17 cellular contexts compared by ENCODE assay signal in the genomic region with DNA sequence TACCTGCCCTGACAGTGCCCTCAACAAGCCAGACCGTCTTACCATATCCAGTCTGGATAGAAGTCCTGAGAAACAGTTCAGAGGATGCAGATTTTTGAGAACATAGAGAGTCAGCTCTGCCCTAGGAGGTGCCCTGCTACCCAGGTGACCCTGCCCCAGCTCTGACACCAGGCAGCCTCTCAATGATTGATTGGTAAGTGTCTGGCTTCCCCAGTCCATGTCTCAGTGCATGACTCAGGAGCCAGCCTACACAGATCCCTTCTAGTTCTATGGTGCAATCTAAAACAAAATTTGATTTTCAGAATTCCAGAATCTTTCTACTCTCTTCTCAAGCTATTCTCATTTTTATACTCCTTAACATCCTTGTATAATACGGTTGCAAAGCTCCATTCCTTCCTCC.
DNase-seq lines count a peak whose midpoint lies in the region; ATAC-seq and TF ChIP-seq lines count a peak whose summit lies in the region.
"Had no signal": no experiment of that assay in that cellular context is flagged by ENCODE, and none has a peak within 500 bp of the region (broad histone marks: within the 10 kb centered on the region; RNA-seq: fewer than 3 reads in every experiment).

No MANE protein-coding gene starts in this region.

- BruUV-seq in MCF 10A (replicated peaks; lab: Mats Ljungman, UMichigan) (no TSS peak), PC-3 (replicated peaks; lab: Mats Ljungman, UMichigan) (no TSS peak)

- no peak overlapping the region for H3K9ac ChIP-seq in PC-3 (ENCODE audit: low read length)
- H3K9ac ChIP-seq: BLaER1, GM23248 had no signal

- H3K27me3 Mint-ChIP-seq in MCF 10A (ENCODE audit: insufficient read depth, unreplicated experiment) = no peaks in the 10 kb centered on the region

- H3K4me1 ChIP-seq in breast epithelium = no peaks in the 10 kb centered on the region
- peaks cover 17% of the 10 kb centered on the region for H3K4me1 ChIP-seq in psoas muscle
- H3K4me1 ChIP-seq in PC-3 (ENCODE audit: insufficient read depth, low read length) = no peaks in the 10 kb centered on the region
- H3K4me1 ChIP-seq: HAP-1 had no signal

- H3K36me3 ChIP-seq in breast epithelium (no peaks in the 10 kb centered on the region), psoas muscle (ENCODE audit: insufficient read depth in 1 of 2, low read depth in 1 of 2) (no peaks in the 10 kb centered on the region), PC-3 (ENCODE audit: low read depth, low read length) (no peaks in the 10 kb centered on the region)
- H3K36me3 ChIP-seq: BLaER1, HAP-1 had no signal

- H3K27ac ChIP-seq in breast epithelium (no peak overlapping the region), psoas muscle (no peak overlapping the region), PC-3 (ENCODE audit: low read length) (no peak overlapping the region)
- H3K27ac ChIP-seq: 22Rv1, BLaER1, GM23248, HL-60 had no signal

- no peak overlapping the region for H3K4me3 Mint-ChIP-seq in MCF 10A (ENCODE audit: unreplicated experiment)
- H3K4me3 Mint-ChIP-seq: CD14-positive monocyte; CD4-positive, alpha-beta memory T cell had no signal

- intact Hi-C loops in MCF 10A (cut with micrococcal nuclease) = no loop called here
- intact Hi-C loops in breast epithelium (cut with DNase I; ENCODE audit: low total_unique reads) = no loop called here
- intact Hi-C loops in psoas muscle (cut with DNase I) = no loop called here
- intact Hi-C loops in PC-3 (cut with micrococcal nuclease) = no loop called here

- peak in 3 of 4 donors; percentile 72 to 83 (median 78) for ATAC-seq in psoas muscle
- ATAC-seq in PC-3 = no peak
- no peak for ATAC-seq in HG03196 (IDR thresholded peaks at IDR 0.05; ENCODE audit: unreplicated experiment)

- H3K9me3 ChIP-seq in breast epithelium (peaks cover 0 to 8% of the 10 kb centered on the region in 2 donors), psoas muscle (no peaks in the 10 kb centered on the region), PC-3 (ENCODE audit: low read length) (no peaks in the 10 kb centered on the region)

- POLR2A ChIA-PET in MCF 10A (lab: Yijun Ruan, JAX) (no interaction called here), PC-3 (lab: Charles Lee; ENCODE audit: unreplicated experiment) (no interaction called here)

- H3K9me3 Mint-ChIP-seq in MCF 10A (ENCODE audit: unreplicated experiment) = no peaks in the 10 kb centered on the region

- DNase-seq in MCF 10A (ENCODE audit: unreplicated experiment) (peak; percentile 13), breast epithelium (ENCODE audit: low spot score in 2 of 2) (no peak), fibroblast of mammary gland (ENCODE audit: low read depth) (peak; percentile 53), psoas muscle (no peak), PC-3 (no peak)
- no peak for DNase-seq in stimulated activated CD4-positive, alpha-beta T cell treated with anti-CD3 and anti-CD28 coated beads, Interleukin-2, amount 100 ng/mL, for 24 hours
- DNase-seq: CD4-positive, alpha-beta memory T cell; DMS153; DMS79; GDM1; GM23248 had no signal

- no peaks in the 10 kb centered on the region for H4K20me1 ChIP-seq in PC-3 (ENCODE audit: low read length)
- H4K20me1 ChIP-seq: BLaER1 had no signal

- no peak for TF ChIP-seq POLR2A in breast epithelium (IDR thresholded peaks at IDR 0.05)

- H3K27ac Mint-ChIP-seq in MCF 10A (ENCODE audit: low read depth, unreplicated experiment) = no peak overlapping the region
- H3K27ac Mint-ChIP-seq: CD14-positive monocyte; CD4-positive, alpha-beta memory T cell had no signal

- no peaks in the 10 kb centered on the region for H3K4me1 Mint-ChIP-seq in MCF 10A (ENCODE audit: insufficient read depth, unreplicated experiment)
- H3K4me1 Mint-ChIP-seq: CD4-positive, alpha-beta memory T cell had no signal

- no peaks in the 10 kb centered on the region for H3K36me3 Mint-ChIP-seq in MCF 10A (ENCODE audit: insufficient read depth, unreplicated experiment)
- H3K36me3 Mint-ChIP-seq: CD14-positive monocyte; CD4-positive, alpha-beta memory T cell had no signal

- no peaks in the 10 kb centered on the region for H3F3A ChIP-seq in PC-3 (ENCODE audit: low read length, unreplicated experiment)

- no peak overlapping the region for H2AFZ ChIP-seq in PC-3 (ENCODE audit: low read length)
- H2AFZ ChIP-seq: GM23248 had no signal

- CTCF ChIA-PET in MCF 10A (lab: Yijun Ruan, JAX) (interaction anchor here (1.1 kb wide), 1 partner anchor 67 kb away, joined by 3 read pairs; no protein-coding TSS in a partner anchor), PC-3 (lab: Charles Lee) (no interaction called here)

- H3K27me3 ChIP-seq in breast epithelium = no peaks in the 10 kb centered on the region
- no peaks in the 10 kb centered on the region for H3K27me3 ChIP-seq in psoas muscle (ENCODE audit: insufficient read depth in 3 of 3, low read length in 2 of 3)
- peaks cover 11% of the 10 kb centered on the region; the same call in 1 of the 2 replicates for H3K27me3 ChIP-seq in PC-3 (ENCODE audit: low read length)
- H3K27me3 ChIP-seq: BLaER1 had no signal

- H3K79me2 ChIP-seq in PC-3 (ENCODE audit: low read length) = no peaks in the 10 kb centered on the region

- H3K4me3 ChIP-seq in breast epithelium (no peak overlapping the region), fibroblast of mammary gland (ENCODE audit: control insufficient read depth, low read depth, low read length) (no peak overlapping the region), psoas muscle (no peak overlapping the region), PC-3 (ENCODE audit: low read length) (no peak overlapping the region)
- H3K4me3 ChIP-seq: BLaER1, GM23248, HAP-1 had no signal

- H3K9me2 ChIP-seq in PC-3 (replicated peaks; ENCODE audit: low read length) = no peaks in the 10 kb centered on the region

- H3K4me2 ChIP-seq in PC-3 (ENCODE audit: low read length) = no peak overlapping the region
- H3K4me2 ChIP-seq: BLaER1 had no signal

- TF ChIP-seq CTCF in MCF 10A (IDR thresholded peaks at IDR 0.05; ENCODE audit: unreplicated experiment) (no peak), breast epithelium (IDR thresholded peaks at IDR 0.05) (no peak), fibroblast of mammary gland (conservative IDR thresholded peaks at IDR 0.05; ENCODE audit: control insufficient read depth, insufficient read depth, low read depth, low read length) (no peak), psoas muscle (IDR thresholded peaks at IDR 0.05) (no peak), PC-3 (conservative IDR thresholded peaks at IDR 0.05; ENCODE audit: low read depth, low read length) (no peak)

- WGBS in psoas muscle, 3 donors = 87 to 90% (median 88%) methylated on average over 2 of the region's 2 CpGs

Comparison
In these comparisons a context has a peak if more than half of its experiments do, and no peak if none do; other contexts are left out.
1. DNase-seq: peak in MCF 10A (single experiment) and fibroblast of mammary gland (single experiment); none in breast epithelium (0 of 2), psoas muscle (0 of 2), PC-3 (single experiment) and stimulated activated CD4-positive, alpha-beta T cell treated with anti-CD3 and anti-CD28 coated beads, Interleukin-2, amount 100 ng/mL, for 24 hours (0 of 2).
2. ATAC-seq: peak in psoas muscle (3 of 4); none in PC-3 (single experiment) and HG03196 (single experiment).